Comparison of ENCODE assay signal across 16 cellular contexts in genomic region chr5:74296685-74297084, GRCh38.
DNase-seq lines count a peak whose midpoint lies in the region; ATAC-seq and TF ChIP-seq lines count a peak whose summit lies in the region.
"Had no signal": no experiment of that assay in that cellular context is flagged by ENCODE, and none has a peak within 500 bp of the region (broad histone marks: within the 10 kb centered on the region; RNA-seq: fewer than 3 reads in every experiment).

No MANE protein-coding gene starts in this region.

- DNase-seq in GM12865 (ENCODE audit: low read depth) (peak; percentile 41), NCI-H446 (lab: John Stamatoyannopoulos, UW) (peak; percentile 87 to 88), kidney tubule cell (ENCODE audit: low spot score) (peak; percentile 62), C1 segment of cervical spinal cord (lab: John Stamatoyannopoulos, UW) (no peak), H4 (ENCODE audit: low spot score) (no peak)
- DNase-seq in activated CD4-positive, alpha-beta T cell treated with anti-CD3 and anti-CD28 coated beads, Interleukin-2, amount 50 U/mL, for 1 hour, result no peak
- DNase-seq: amniotic stem cell; effector CD8-positive, alpha-beta T cell; glutamatergic neuron; naive B cell; NCI-H524 treated with DMSO at 0.1 percent for 48 hours; retina; stimulated activated CD4-positive, alpha-beta T cell treated with anti-CD3 and anti-CD28 coated beads, Interleukin-2, amount 100 ng/mL, for 48 hours; upper lobe of left lung had no signal

- TF ChIP-seq CTCF in GM12865 (IDR thresholded peaks at IDR 0.05; ENCODE audit: insufficient read depth, low read depth, low read length, missing control alignments), result no peak

- no peak for ATAC-seq in GM18498 (IDR thresholded peaks at IDR 0.05; ENCODE audit: unreplicated experiment)

- no peak overlapping the region for H3K4me3 ChIP-seq in GM12865 (ENCODE audit: low read depth, low read length)
- H3K4me3 ChIP-seq: upper lobe of left lung had no signal

- peak overlapping the region; percentile 39 for H3K27ac ChIP-seq in cingulate gyrus (ENCODE audit: low read depth, low read length)
- H3K27ac ChIP-seq: upper lobe of left lung had no signal

Comparison
In these comparisons a context has a peak if more than half of its experiments do, and no peak if none do; other contexts are left out.
1. DNase-seq: peak in GM12865 (single experiment), NCI-H446 (2 of 2) and kidney tubule cell (single experiment); none in C1 segment of cervical spinal cord (0 of 14), H4 (single experiment) and activated CD4-positive, alpha-beta T cell treated with anti-CD3 and anti-CD28 coated beads, Interleukin-2, amount 50 U/mL, for 1 hour (single experiment).